8 cellular contexts compared by ENCODE assay signal in genomic region chr3:149480326-149481017, GRCh38. TPM values are rescaled to one million over a fixed set of nuclear protein-coding genes. Genes with fewer than 3 reads are reported as not detected.
DNase-seq lines count a peak whose midpoint lies in the region; ATAC-seq and TF ChIP-seq lines count a peak whose summit lies in the region.

No MANE protein-coding gene starts in this region.

- H3K36me3 ChIP-seq in MG63 (no peaks in the 10 kb centered on the region), right lobe of liver (peaks cover 0 to 52% (median 17%) of the 10 kb centered on the region in 4 donors)

- ATAC-seq in HG02571 (IDR thresholded peaks at IDR 0.05; ENCODE audit: unreplicated experiment) (peak; percentile 98), right lobe of liver (peak; percentile 73 to 90 (median 82))

- peak; percentile 91 for TF ChIP-seq CTCF in GM12875 (IDR thresholded peaks at IDR 0.05; ENCODE audit: borderline replicate concordance, insufficient read depth, low read depth, low read length)
- peak; percentile 67 for TF ChIP-seq CTCF in coronary artery (IDR thresholded peaks at IDR 0.05)
- TF ChIP-seq CTCF in right lobe of liver (IDR thresholded peaks at IDR 0.05): peak; percentile 76 to 90 (median 89)

- 64% methylated on average over 14 of the region's 15 CpGs for WGBS in right lobe of liver (ENCODE audit: insufficient coverage, low coverage, low lambda C conversion rate, missing lambda C conversion rate)

- H3K27ac ChIP-seq in coronary artery: peak overlapping the region; percentile 63 to 80
- peak overlapping the region; percentile 71 to 98 (median 93) for H3K27ac ChIP-seq in right lobe of liver

- DNase-seq in 8988T (peak; percentile 54), MG63 (peak; percentile 86), SKM-1 (lab: John Stamatoyannopoulos, UW; ENCODE audit: unreplicated experiment) (peak; percentile 44), coronary artery (ENCODE audit: low spot score) (peak; percentile 83), right lobe of liver (peak; percentile 76 to 86 (median 81))
- peak; percentile 17 for DNase-seq in stimulated activated CD8-positive, alpha-beta memory T cell treated with anti-CD3 and anti-CD28 coated beads, Interleukin-4, amount 100 ng/mL, for 24 hours (ENCODE audit: low read depth)

- H3K4me1 ChIP-seq in right lobe of liver: peaks cover 0 to 22% (median 8%) of the 10 kb centered on the region in 4 donors

- TF ChIP-seq POLR2A in right lobe of liver (IDR thresholded peaks at IDR 0.05): no peak

- H3K4me3 ChIP-seq in GM12875 (ENCODE audit: low read depth, low read length) (no peak overlapping the region), MG63 (no peak overlapping the region), coronary artery (no peak overlapping the region), right lobe of liver (no peak overlapping the region)

- intact Hi-C loops in right lobe of liver (cut with DNase I): loop anchor here in 1 of 2 donors (10.0 kb wide), 1 partner anchor 126 kb away; no protein-coding TSS in a partner anchor

- H3K27me3 ChIP-seq in MG63: no peaks in the 10 kb centered on the region
- H3K27me3 ChIP-seq in right lobe of liver: no peaks in the 10 kb centered on the region

- H3K9me3 ChIP-seq in MG63 (no peaks in the 10 kb centered on the region), right lobe of liver (no peaks in the 10 kb centered on the region)

RNA-seq across cellular contexts. Expression of gene TM4SF4, which starts 6.0 kb away (rescaled TPM):
- not detected in 2 replicates for total RNA-seq in MG63 (2014; rRNA removed; shearing (Covaris generic); ENCODE audit: low replicate concordance)
- total RNA-seq in right lobe of liver: 100 to 1,000 TPM; 210 to 473 (median 316) TPM

Comparison
In these comparisons a context has a peak if more than half of its experiments do, and no peak if none do; other contexts are left out.
1. DNase-seq: peak in every context shown above with its lines; median percentile 86 in MG63; 83 in coronary artery; 81 in right lobe of liver; 54 in 8988T; 44 in SKM-1; 17 in stimulated activated CD8-positive, alpha-beta memory T cell treated with anti-CD3 and anti-CD28 coated beads, Interleukin-4, amount 100 ng/mL, for 24 hours.
2. RNA of gene TM4SF4, which starts 6.0 kb away (total RNA-seq): 210 to 473 TPM in right lobe of liver; not detected in MG63; every median in the first group is over 100 times any median in the second.
3. Peak in every context shown above with its lines, with median percentiles within 50 percentile points of each other: CTCF ChIP-seq.